ENCODE assay signal across 1 cellular context in the genomic region with DNA sequence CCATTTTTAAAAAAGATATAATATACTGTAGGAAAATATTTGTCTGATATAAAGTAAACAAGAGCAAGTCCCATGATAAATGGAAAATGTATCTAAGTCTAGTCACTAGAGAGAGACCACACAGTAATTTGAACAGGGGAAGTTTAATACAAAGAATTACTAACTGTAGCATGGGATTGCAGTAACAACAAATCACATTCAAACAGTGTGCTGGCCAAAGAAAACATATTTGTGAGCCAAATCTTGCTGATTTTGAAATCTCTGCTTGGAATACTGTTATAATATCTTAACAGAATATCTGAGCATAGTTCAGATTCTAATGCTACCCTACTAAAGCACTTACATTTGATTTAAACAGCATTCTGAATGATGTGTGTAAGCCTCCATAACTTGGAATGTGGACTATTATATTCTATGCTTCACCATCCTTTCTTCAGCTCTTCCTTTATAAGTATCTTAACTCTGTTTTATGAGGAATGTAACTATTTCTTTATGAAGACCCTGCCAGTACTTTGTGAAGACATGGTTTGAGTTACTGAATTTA.
TF ChIP-seq lines count a peak whose summit lies in the region.

No MANE protein-coding gene starts in this region.

TF ChIP-seq in HepG2, 621 proteins besides CTCF, POLR2A, EP300 and RAD21 (continued from another document):
- TF ChIP-seq, protein P1, sequence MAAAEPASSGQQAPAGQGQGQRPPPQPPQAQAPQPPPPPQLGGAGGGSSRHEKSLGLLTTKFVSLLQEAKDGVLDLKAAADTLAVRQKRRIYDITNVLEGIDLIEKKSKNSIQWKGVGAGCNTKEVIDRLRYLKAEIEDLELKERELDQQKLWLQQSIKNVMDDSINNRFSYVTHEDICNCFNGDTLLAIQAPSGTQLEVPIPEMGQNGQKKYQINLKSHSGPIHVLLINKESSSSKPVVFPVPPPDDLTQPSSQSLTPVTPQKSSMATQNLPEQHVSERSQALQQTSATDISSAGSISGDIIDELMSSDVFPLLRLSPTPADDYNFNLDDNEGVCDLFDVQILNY (CRISPR knock-in tag; conservative IDR thresholded peaks at IDR 0.05), result no peak
- TF ChIP-seq NFRKB (IDR thresholded peaks at IDR 0.05) (no peak), GFI1 (CRISPR knock-in tag; IDR thresholded peaks at IDR 0.05; ENCODE audit: borderline replicate concordance) (no peak), ZBTB7A (CRISPR knock-in tag; IDR thresholded peaks at IDR 0.05) (no peak), BRD4 (CRISPR knock-in tag; IDR thresholded peaks at IDR 0.05) (no peak), NR2F6 (IDR thresholded peaks at IDR 0.05) (no peak), NR2F6 (CRISPR knock-in tag; IDR thresholded peaks at IDR 0.05) (no peak), MIXL1 (CRISPR knock-in tag; IDR thresholded peaks at IDR 0.05) (no peak), ZNF431 (CRISPR knock-in tag; IDR thresholded peaks at IDR 0.05; ENCODE audit: borderline replicate concordance, low read depth) (no peak), NR2F2 (IDR thresholded peaks at IDR 0.05; ENCODE audit: borderline replicate concordance, low read depth) (no peak), ZNF230 (CRISPR knock-in tag; IDR thresholded peaks at IDR 0.05) (no peak), JDP2 (CRISPR knock-in tag; IDR thresholded peaks at IDR 0.05; ENCODE audit: borderline replicate concordance) (no peak), ZNF672 (CRISPR knock-in tag; IDR thresholded peaks at IDR 0.05) (no peak)
- TF ChIP-seq, protein P2, sequence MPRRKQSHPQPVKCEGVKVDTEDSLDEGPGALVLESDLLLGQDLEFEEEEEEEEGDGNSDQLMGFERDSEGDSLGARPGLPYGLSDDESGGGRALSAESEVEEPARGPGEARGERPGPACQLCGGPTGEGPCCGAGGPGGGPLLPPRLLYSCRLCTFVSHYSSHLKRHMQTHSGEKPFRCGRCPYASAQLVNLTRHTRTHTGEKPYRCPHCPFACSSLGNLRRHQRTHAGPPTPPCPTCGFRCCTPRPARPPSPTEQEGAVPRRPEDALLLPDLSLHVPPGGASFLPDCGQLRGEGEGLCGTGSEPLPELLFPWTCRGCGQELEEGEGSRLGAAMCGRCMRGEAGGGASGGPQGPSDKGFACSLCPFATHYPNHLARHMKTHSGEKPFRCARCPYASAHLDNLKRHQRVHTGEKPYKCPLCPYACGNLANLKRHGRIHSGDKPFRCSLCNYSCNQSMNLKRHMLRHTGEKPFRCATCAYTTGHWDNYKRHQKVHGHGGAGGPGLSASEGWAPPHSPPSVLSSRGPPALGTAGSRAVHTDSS (CRISPR knock-in tag; conservative IDR thresholded peaks at IDR 0.05), result no peak
